Comparison of ENCODE assay signal across 1 cellular context in genomic region chr2:207408086-207408794, GRCh38.
TF ChIP-seq lines count a peak whose summit lies in the region.

No MANE protein-coding gene starts in this region.

TF ChIP-seq in H1, 55 proteins besides CTCF, POLR2A, EP300 and RAD21:
- no peak for TF ChIP-seq CHD7 (IDR thresholded peaks at IDR 0.05; ENCODE audit: insufficient replicate concordance, low read length)
- TF ChIP-seq MAFK (IDR thresholded peaks at IDR 0.05; ENCODE audit: low read depth, low read length) = no peak
- TF ChIP-seq FOSL1 (IDR thresholded peaks at IDR 0.05; ENCODE audit: insufficient read depth, low read depth, low read length) = no peak
- TF ChIP-seq SP1 (IDR thresholded peaks at IDR 0.05; ENCODE audit: low read depth, low read length) = no peak
- TF ChIP-seq CBX5 (IDR thresholded peaks at IDR 0.05; ENCODE audit: low read depth, low read length) = no peak
- no peak for TF ChIP-seq SP4 (IDR thresholded peaks at IDR 0.05; ENCODE audit: low read length)
- TF ChIP-seq KDM1A (IDR thresholded peaks at IDR 0.05; ENCODE audit: borderline replicate concordance, low read length) = no peak
- no peak for TF ChIP-seq TAF7 (optimal IDR thresholded peaks at IDR 0.05; ENCODE audit: borderline replicate concordance, low read depth, low read length)
- no peak for TF ChIP-seq TCF12 (IDR thresholded peaks at IDR 0.05; ENCODE audit: low read depth, low read length)
- TF ChIP-seq ATF3 (IDR thresholded peaks at IDR 0.05; ENCODE audit: insufficient read depth, low read depth, low read length) = no peak
